Comparison of ENCODE assay signal across 27 cellular contexts in the genomic region with DNA sequence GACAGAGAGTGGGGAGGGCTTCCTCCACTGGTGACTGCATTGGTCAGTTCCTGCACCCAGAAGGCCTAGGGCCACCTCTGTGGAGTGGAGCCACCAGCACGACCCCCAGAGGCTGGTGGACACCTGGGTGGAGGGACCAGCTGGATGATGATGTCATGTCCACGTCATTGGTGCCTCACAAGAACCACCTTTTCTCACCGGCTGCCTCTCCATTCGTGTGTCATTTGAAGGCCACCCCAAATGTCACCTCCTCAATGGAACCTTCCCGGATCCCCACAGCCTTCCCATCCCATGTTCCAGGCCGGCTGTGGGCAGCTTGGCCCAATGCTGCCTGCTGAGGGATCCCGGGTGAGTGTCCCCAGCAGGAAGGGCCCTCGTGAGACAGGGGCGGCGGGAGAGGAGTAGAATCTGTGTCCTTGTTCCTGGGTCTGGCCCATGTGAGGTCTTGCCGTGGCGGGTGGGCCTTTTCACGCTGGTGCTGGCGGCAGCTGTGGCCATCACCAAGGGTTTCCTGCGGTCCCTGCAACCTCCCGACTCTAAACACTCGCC.
"Had no signal": no experiment of that assay in that cellular context is flagged by ENCODE, and none has a peak within 500 bp of the region (broad histone marks: within the 10 kb centered on the region; RNA-seq: fewer than 3 reads in every experiment).

No MANE protein-coding gene starts in this region.

- H3K27me3 ChIP-seq: ascending aorta, brain microvascular endothelial cell, right atrium auricular region had no signal

- H3K27ac ChIP-seq: ascending aorta, brain microvascular endothelial cell, left ventricle myocardium inferior, right atrium auricular region, suprapubic skin, tibial artery had no signal

- FAIRE-seq: colon, endometrium, frontal cortex, islet of Langerhans had no signal

- H3K9me3 ChIP-seq: ascending aorta, left ventricle myocardium inferior, right atrium auricular region, suprapubic skin, tibial artery had no signal

- H3K4me3 Mint-ChIP-seq: activated CD4-positive, alpha-beta memory T cell treated with anti-CD3 and anti-CD28 coated beads for 36 hours; activated CD4-positive, alpha-beta T cell treated with anti-CD3 and anti-CD28 coated beads, Interleukin-2, amount 10 ng/mL, durations not matched to agents 24 days and 14 days; activated naive CD4-positive, alpha-beta T cell treated with anti-CD3 and anti-CD28 coated beads, Interleukin-2, amount 10 ng/mL, durations not matched to agents 7 days and 5 days; activated T-cell treated with anti-CD3 and anti-CD28 coated beads, Interleukin-2, amount 50 U/mL, for 24 hours; central memory CD8-positive, alpha-beta T cell had no signal

- H3K27ac Mint-ChIP-seq: activated CD4-positive, alpha-beta T cell treated with anti-CD3 and anti-CD28 coated beads, Interleukin-2, amount 10 ng/mL, durations not matched to agents 24 days and 14 days; activated naive CD4-positive, alpha-beta T cell treated with anti-CD3 and anti-CD28 coated beads, Interleukin-2, amount 10 ng/mL, durations not matched to agents 7 days and 5 days; activated naive CD8-positive, alpha-beta T cell treated with anti-CD3 and anti-CD28 coated beads, Interleukin-2, amount 10 ng/mL, durations not matched to agents 7 days and 5 days; activated T-cell treated with anti-CD3 and anti-CD28 coated beads, Interleukin-2, amount 50 U/mL, for 24 hours; nephron progenitor cell had no signal

- H3K36me3 ChIP-seq: ascending aorta, brain microvascular endothelial cell, left ventricle myocardium inferior, right atrium auricular region, suprapubic skin, tibial artery had no signal

- H3K4me2 ChIP-seq: smooth muscle cell had no signal

- H3K9me3 Mint-ChIP-seq: activated CD4-positive, alpha-beta memory T cell treated with anti-CD3 and anti-CD28 coated beads for 36 hours; activated naive CD4-positive, alpha-beta T cell treated with anti-CD3 and anti-CD28 coated beads, Interleukin-2, amount 10 ng/mL, durations not matched to agents 7 days and 5 days; activated naive CD8-positive, alpha-beta T cell treated with anti-CD3 and anti-CD28 coated beads, Interleukin-2, amount 10 ng/mL, durations not matched to agents 7 days and 5 days; central memory CD8-positive, alpha-beta T cell; naive B cell; nephron progenitor cell had no signal

- DNase-seq: activated CD4-positive, alpha-beta memory T cell treated with anti-CD3 and anti-CD28 coated beads for 36 hours; activated CD4-positive, alpha-beta T cell treated with anti-CD3 and anti-CD28 coated beads, Interleukin-2, amount 10 ng/mL, durations not matched to agents 24 days and 14 days; activated CD4-positive, CD25-positive, alpha-beta regulatory T cell treated with anti-CD3 and anti-CD28 coated beads, Interleukin-2, amount 50 U/mL, for 72 hours; activated CD8-positive, alpha-beta memory T cell treated with anti-CD3 and anti-CD28 coated beads, Interleukin-2, amount 50 U/mL, for 48 hours; activated gamma-delta T cell; activated naive CD4-positive, alpha-beta T cell treated with anti-CD3 and anti-CD28 coated beads, Interleukin-2, amount 10 ng/mL, durations not matched to agents 7 days and 5 days; activated naive CD8-positive, alpha-beta T cell treated with anti-CD3 and anti-CD28 coated beads, Interleukin-2, amount 10 ng/mL, durations not matched to agents 7 days and 5 days; activated T-cell treated with anti-CD3 and anti-CD28 coated beads, Interleukin-2, amount 50 U/mL, for 24 hours; brain microvascular endothelial cell; effector CD8-positive, alpha-beta T cell; left ventricle myocardium inferior; naive B cell; nephron progenitor cell; occipital lobe; stimulated activated CD4-positive, alpha-beta T cell treated with anti-CD3 and anti-CD28 coated beads, Interleukin-1b, Interleukin-23, amount 100 ng/mL, for 48 hours; stimulated activated naive CD4-positive, alpha-beta T cell; T-helper 2 cell; tibial artery had no signal

- H3K4me3 ChIP-seq: ascending aorta, left ventricle myocardium inferior, right atrium auricular region, smooth muscle cell, suprapubic skin, tibial artery had no signal

- H3K36me3 Mint-ChIP-seq: activated CD4-positive, alpha-beta memory T cell treated with anti-CD3 and anti-CD28 coated beads for 36 hours; activated naive CD4-positive, alpha-beta T cell treated with anti-CD3 and anti-CD28 coated beads, Interleukin-2, amount 10 ng/mL, durations not matched to agents 7 days and 5 days; activated naive CD8-positive, alpha-beta T cell treated with anti-CD3 and anti-CD28 coated beads, Interleukin-2, amount 10 ng/mL, durations not matched to agents 7 days and 5 days; naive B cell had no signal
